In the genomic region with DNA sequence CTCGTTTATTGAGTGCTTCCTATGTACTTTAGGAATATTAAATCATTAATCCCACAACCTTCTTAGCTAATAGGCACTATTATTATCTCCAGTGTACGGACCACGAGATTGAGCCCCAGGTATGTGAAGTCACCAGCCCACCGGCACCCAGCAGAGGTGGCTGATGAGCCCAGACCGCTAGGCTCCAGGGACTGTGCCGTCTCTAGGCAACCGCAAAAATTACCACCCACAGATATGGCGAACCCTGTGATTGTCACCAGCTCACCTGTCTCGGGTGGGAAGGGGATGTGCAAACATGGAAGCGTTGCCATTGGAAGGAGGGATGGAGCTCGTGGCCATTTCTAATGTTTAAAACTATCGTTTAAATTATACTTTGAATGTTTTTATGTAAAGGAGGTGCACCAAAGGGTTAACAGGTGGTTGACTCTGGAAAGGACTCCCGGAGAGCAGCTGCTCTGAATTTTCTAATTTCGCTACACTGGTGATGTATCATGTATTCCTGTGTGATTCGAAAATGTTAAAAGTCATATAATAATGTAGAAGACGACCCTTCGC, we compare ENCODE assay signal across 13 cellular contexts. TPM values are rescaled to one million over a fixed set of nuclear protein-coding genes. Genes with fewer than 3 reads are reported as not detected.
A peak's percentile ranks its signal among the peaks of the same experiment; 100 is the strongest.
DNase-seq lines count a peak whose midpoint lies in the region; ATAC-seq, FAIRE-seq and TF ChIP-seq lines count a peak whose summit lies in the region.
"Had no signal": no experiment of that assay in that cellular context is flagged by ENCODE, and none has a peak within 500 bp of the region (broad histone marks: within the 10 kb centered on the region; RNA-seq: fewer than 3 reads in every experiment).

No MANE protein-coding gene starts in this region.

- H3K79me2 ChIP-seq in H1 (ENCODE audit: control insufficient read depth in 1 of 2, insufficient read depth in 2 of 2, low read length in 2 of 2): no peaks in the 10 kb centered on the region

- H3K14ac ChIP-seq in H1 (ENCODE audit: insufficient read length) (no peak overlapping the region), neuronal stem cell (ENCODE audit: low read length) (no peak overlapping the region)

- no peak for TF ChIP-seq POLR2A in H1 (IDR thresholded peaks at IDR 0.05; ENCODE audit: control extremely low read depth in 1 of 2, low read depth in 2 of 2, low read length in 2 of 2)

- TF ChIP-seq CTCF in H1 (IDR thresholded peaks at IDR 0.05; ENCODE audit: control extremely low read depth in 1 of 3, insufficient read depth in 1 of 3, low read depth in 1 of 3, low read length in 3 of 3): no peak

- H3K4ac ChIP-seq in H1 (replicated peaks; ENCODE audit: insufficient read length, low read depth, low read length) (no peak overlapping the region), neuronal stem cell (ENCODE audit: low read length) (no peak overlapping the region)

- H3K9ac ChIP-seq in H1 (replicated peaks in 1 of 4; ENCODE audit: extremely low read depth in 1 of 4, low read depth in 3 of 4, low read length in 3 of 4) (no peak overlapping the region), neuronal stem cell (ENCODE audit: low read depth, low read length, poor library complexity) (no peak overlapping the region)

- CTCF ChIA-PET in H1 (lab: Charles Lee; ENCODE audit: partially characterized antibody): interaction anchor here (0.8 to 2.0 kb wide), 9 partner anchors 12 to 459 kb away, joined by 3 to 8 read pairs (median 5); no protein-coding TSS in a partner anchor

- TF ChIP-seq EP300 in H1 (IDR thresholded peaks at IDR 0.05; ENCODE audit: borderline replicate concordance in 1 of 2, low read depth in 2 of 2, low read length in 2 of 2): no peak

- H3K9me3 ChIP-seq in H1 (ENCODE audit: insufficient read depth in 2 of 2, low read depth in 1 of 2, low read length in 1 of 2) (no peaks in the 10 kb centered on the region), neuronal stem cell (replicated peaks in 1 of 2; ENCODE audit: control insufficient read depth in 2 of 2, insufficient read depth in 1 of 2, low read depth in 1 of 2, low read length in 2 of 2) (peaks cover 4 to 5% of the 10 kb centered on the region in 2 donors)

- POLR2A ChIA-PET in H1 (lab: Charles Lee; ENCODE audit: partially characterized antibody): interaction anchor here (0.8 to 1.5 kb wide), 2 partner anchors 22 to 87 kb away, joined by 3 to 5 read pairs; no protein-coding TSS in a partner anchor

- H2BK120ac ChIP-seq in H1 (replicated peaks; ENCODE audit: low read depth, low read length) (no peak overlapping the region), neuronal stem cell (ENCODE audit: low read depth, low read length) (no peak overlapping the region)

- ATAC-seq in GM18909 (IDR thresholded peaks at IDR 0.05; ENCODE audit: poor library complexity, unreplicated experiment): no peak
- ATAC-seq: activated CD8-positive, alpha-beta T cell treated with anti-CD3 and anti-CD28 coated beads, Interleukin-2, amount 10 ng/mL, durations not matched to agents 7 days and 5 days had no signal

- H4K91ac ChIP-seq in H1 (replicated peaks; ENCODE audit: insufficient read length, low read length) (no peak overlapping the region), neuronal stem cell (ENCODE audit: low read depth, low read length, poor library complexity) (no peak overlapping the region)

- H3K4me3 ChIP-seq in H1 (ENCODE audit: extremely low read depth in 1 of 4, insufficient read depth in 2 of 4, low read depth in 3 of 4, low read length in 4 of 4) (peak overlapping the region; percentile 68 to 81 (median 69); a peak in 7 of 8 replicates), neuronal stem cell (ENCODE audit: low read length in 2 of 2) (peak overlapping the region; percentile 17 to 55)

- H3K56ac ChIP-seq in H1 (replicated peaks; ENCODE audit: insufficient read length, low read depth, low read length): no peak overlapping the region

- no peak for FAIRE-seq in H1 (lab: Jason Lieb, UNC)
- FAIRE-seq: D721Med, urothelium cell line had no signal

- no peak overlapping the region for H2BK20ac ChIP-seq in H1 (ENCODE audit: low read length)

- H3K27me3 ChIP-seq in H1 (replicated peaks in 1 of 4; ENCODE audit: control insufficient read depth in 3 of 4, extremely low read depth in 1 of 4, insufficient read depth in 3 of 4, low read length in 3 of 4) (peaks cover 0 to 11% (median 7%) of the 10 kb centered on the region in 4 experiments; a peak in 5 of 7 replicates), neuronal stem cell (ENCODE audit: control insufficient read depth in 3 of 3, insufficient read depth in 3 of 3, low read depth in 1 of 3, low read length in 3 of 3) (peaks cover 0 to 44% (median 13%) of the 10 kb centered on the region in 3 experiments)

- H2BK15ac ChIP-seq in H1 (ENCODE audit: low read length) (no peak overlapping the region), neuronal stem cell (ENCODE audit: low read length) (no peak overlapping the region)

- no peak overlapping the region for H4K5ac ChIP-seq in H1 (ENCODE audit: insufficient read length, low read depth, low read length)

- H4K8ac ChIP-seq in H1 (ENCODE audit: extremely low read depth, insufficient read depth, low read length): no peak overlapping the region
- H4K8ac ChIP-seq in neuronal stem cell (ENCODE audit: low read depth, low read length): no peak overlapping the region

- DNase-seq in ELF-1 (ENCODE audit: low read depth, low spot score): peak; percentile 49
- DNase-seq in NCI-H2029 (lab: John Stamatoyannopoulos, UW): peak; percentile 74
- DNase-seq in H1 (ENCODE audit: low read depth in 1 of 2, low spot score in 2 of 2): peak in 1 of 2 experiments; percentile 57
- DNase-seq in neuronal stem cell (ENCODE audit: low spot score): no peak
- DNase-seq in stimulated activated CD8-positive, alpha-beta memory T cell treated with anti-CD3 and anti-CD28 coated beads, Interleukin-4, amount 100 ng/mL, for 48 hours: no peak
- no peak for DNase-seq in NCI-H510A (lab: John Stamatoyannopoulos, UW)
- no peak for DNase-seq in activated CD8-positive, alpha-beta memory T cell treated with anti-CD3 and anti-CD28 coated beads, Interleukin-2, amount 50 U/mL, for 4 hours
- DNase-seq: activated CD8-positive, alpha-beta T cell treated with anti-CD3 and anti-CD28 coated beads, Interleukin-2, amount 10 ng/mL, durations not matched to agents 7 days and 5 days; stimulated activated CD4-positive, alpha-beta T cell treated with anti-CD3 and anti-CD28 coated beads, Interleukin-4, amount 100 ng/mL, for 24 hours had no signal

- H3K4me2 ChIP-seq in H1 (ENCODE audit: insufficient read depth in 1 of 2, low read depth in 2 of 2, low read length in 2 of 2): peak overlapping the region; percentile 82 to 90
- H3K4me2 ChIP-seq in neuronal stem cell (ENCODE audit: insufficient read depth, low read length, poor library complexity, severe bottlenecking): peak overlapping the region; percentile 81

- H2BK12ac ChIP-seq in H1 (ENCODE audit: low read depth, low read length): no peak overlapping the region
- H2BK12ac ChIP-seq in neuronal stem cell (ENCODE audit: low read length): no peak overlapping the region

- H3K23ac ChIP-seq in H1 (ENCODE audit: insufficient read length): no peak overlapping the region
- no peak overlapping the region for H3K23ac ChIP-seq in neuronal stem cell (ENCODE audit: low read depth, low read length, poor library complexity)

- H3K18ac ChIP-seq in H1 (ENCODE audit: extremely low read depth, low read length) (no peak overlapping the region), neuronal stem cell (ENCODE audit: low read length) (no peak overlapping the region)

- H3K79me1 ChIP-seq in H1 (ENCODE audit: low read depth, low read length): no peaks in the 10 kb centered on the region
- no peaks in the 10 kb centered on the region for H3K79me1 ChIP-seq in neuronal stem cell (ENCODE audit: low read depth, low read length)

- H3K36me3 ChIP-seq in H1 (ENCODE audit: control insufficient read depth in 2 of 4, insufficient read depth in 4 of 4, low read length in 3 of 4): no peaks in the 10 kb centered on the region
- no peaks in the 10 kb centered on the region for H3K36me3 ChIP-seq in neuronal stem cell (replicated peaks in 1 of 2; ENCODE audit: control insufficient read depth in 2 of 2, insufficient read depth in 2 of 2, low read length in 2 of 2)

- no peak for TF ChIP-seq RAD21 in H1 (IDR thresholded peaks at IDR 0.05 in 1 of 2, conservative IDR thresholded peaks at IDR 0.05 in 1 of 2; ENCODE audit: low read depth in 2 of 2, low read length in 2 of 2)

- H2BK5ac ChIP-seq in H1 (ENCODE audit: low read depth, low read length) (no peak overlapping the region), neuronal stem cell (ENCODE audit: low read length) (no peak overlapping the region)

- H2AFZ ChIP-seq in H1 (ENCODE audit: low read length): peak overlapping the region; percentile 59
- peak overlapping the region; percentile 61 for H2AFZ ChIP-seq in neuronal stem cell (ENCODE audit: low read length)

- 24% methylated on average over 17 of the region's 17 CpGs; no CpG with 5 or more reads in 1 of the 2 experiments for WGBS in H1 (ENCODE audit: extremely low coverage in 1 of 2, insufficient coverage in 1 of 2, insufficient read length in 1 of 2, insufficient replicate concordance in 2 of 2, low coverage in 1 of 2, low lambda C conversion rate in 2 of 2, missing lambda C conversion rate in 1 of 2), 2 experiments
- no CpG with 5 or more reads among the region's 17 CpGs for WGBS in neuronal stem cell (ENCODE audit: extremely low coverage in 2 of 2, insufficient read length in 2 of 2, insufficient replicate concordance in 1 of 2), 2 donors

- H3K4me1 ChIP-seq in H1 (replicated peaks in 1 of 4; ENCODE audit: control insufficient read depth in 3 of 4, insufficient read depth in 4 of 4, low read length in 3 of 4) (peaks cover 0 to 4% (median 1%) of the 10 kb centered on the region in 4 experiments; a peak in 4 of 7 replicates), neuronal stem cell (ENCODE audit: control insufficient read depth in 2 of 2, insufficient read depth in 1 of 2, low read depth in 1 of 2, low read length in 2 of 2) (peaks cover 0 to 3% of the 10 kb centered on the region in 2 donors)

- peaks cover 8% of the 10 kb centered on the region for H3K23me2 ChIP-seq in H1 (ENCODE audit: low read depth, low read length)

- H4K20me1 ChIP-seq in H1 (replicated peaks in 1 of 2; ENCODE audit: control insufficient read depth in 1 of 2, insufficient read depth in 2 of 2, low read length in 2 of 2): peaks cover 0 to 5% of the 10 kb centered on the region in 2 experiments

- H3K27ac ChIP-seq in H1 (ENCODE audit: low read depth, low read length) (no peak overlapping the region), neuronal stem cell (replicated peaks; ENCODE audit: low read length) (no peak overlapping the region)

- H2AK5ac ChIP-seq in H1 (ENCODE audit: low read depth, low read length): no peak overlapping the region
- no peak overlapping the region for H2AK5ac ChIP-seq in neuronal stem cell (ENCODE audit: low read depth, low read length)

RNA-seq across cellular contexts. Expression of a gene that starts 21.0 kb away (rescaled TPM):
- 3.9 and 4.4 TPM in 2 replicates for total RNA-seq in H1 (2021; fragmentation: NEBNext Ultra II Directional; extraction: Animal tissue kit (Norgen Biotek cat#: 25700))
- polyA plus RNA-seq in H1 (2011; rRNA removed): 2.5 and 2.7 TPM in 2 replicates
- 4.6 TPM for polyA plus RNA-seq in H1 (2011; cell fraction: cytosol; rRNA removed)
- 6.6 TPM for polyA plus RNA-seq in H1 (2011; cell fraction: nucleus; rRNA removed)
- 3.2 to 4.2 TPM (median 3.3 TPM) in 4 replicates for polyA plus RNA-seq in H1 (2012, experiment 1 of 2)
- 0.80 TPM for polyA plus RNA-seq in H1 (2012, experiment 2 of 2)
- 1.5 TPM for polyA plus RNA-seq in H1 (2013, experiment 1 of 2)
- 1.5 TPM for polyA plus RNA-seq in H1 (2013, experiment 2 of 2)
- 1.5 and 1.9 TPM in 2 replicates for polyA minus RNA-seq in H1 (2011; rRNA and poly(A)+ RNA removed)
- polyA minus RNA-seq in H1 (2011; cell fraction: cytosol; rRNA and poly(A)+ RNA removed): 3.4 TPM
- polyA minus RNA-seq in H1 (2011; cell fraction: nucleus; rRNA and poly(A)+ RNA removed): 9.3 TPM
- 2.2 TPM for polyA plus RNA-seq in neuronal stem cell (2013, experiment 1 of 2)
- 2.1 TPM for polyA plus RNA-seq in neuronal stem cell (2013, experiment 2 of 2)
- total RNA-seq: fibroblast of villous mesenchyme had no signal

RNA-seq across cellular contexts. Expression of a gene that starts 48.3 kb away (rescaled TPM):
- 29.1 and 34.0 TPM in 2 replicates for total RNA-seq in H1 (2021; fragmentation: NEBNext Ultra II Directional; extraction: Animal tissue kit (Norgen Biotek cat#: 25700))
- 43.1 and 55.7 TPM in 2 replicates for polyA plus RNA-seq in H1 (2011; rRNA removed)
- 24.1 TPM for polyA plus RNA-seq in H1 (2011; cell fraction: cytosol; rRNA removed)
- 61.1 TPM for polyA plus RNA-seq in H1 (2011; cell fraction: nucleus; rRNA removed)
- polyA plus RNA-seq in H1 (2012, experiment 1 of 2): 24.6 to 36.6 TPM (median 30.1 TPM) in 4 replicates
- polyA plus RNA-seq in H1 (2012, experiment 2 of 2): 30.5 TPM
- polyA plus RNA-seq in H1 (2013, experiment 1 of 2): 46.0 TPM
- 45.6 TPM for polyA plus RNA-seq in H1 (2013, experiment 2 of 2)
- polyA minus RNA-seq in H1 (2011; rRNA and poly(A)+ RNA removed): 30.6 and 54.0 TPM in 2 replicates
- polyA minus RNA-seq in H1 (2011; cell fraction: cytosol; rRNA and poly(A)+ RNA removed): 20.2 TPM
- polyA minus RNA-seq in H1 (2011; cell fraction: nucleus; rRNA and poly(A)+ RNA removed): 24.3 TPM
- polyA plus RNA-seq in neuronal stem cell (2013, experiment 1 of 2): 16.3 TPM
- polyA plus RNA-seq in neuronal stem cell (2013, experiment 2 of 2): 16.4 TPM

Comparison
In these comparisons a context has a peak if more than half of its experiments do, and no peak if none do; other contexts are left out.
1. DNase-seq: peak in ELF-1 (single experiment) and NCI-H2029 (single experiment); none in neuronal stem cell (single experiment), stimulated activated CD8-positive, alpha-beta memory T cell treated with anti-CD3 and anti-CD28 coated beads, Interleukin-4, amount 100 ng/mL, for 48 hours (single experiment), NCI-H510A (single experiment) and activated CD8-positive, alpha-beta memory T cell treated with anti-CD3 and anti-CD28 coated beads, Interleukin-2, amount 50 U/mL, for 4 hours (single experiment).